12 cellular contexts compared by ENCODE assay signal in genomic region chr18:3466051-3466450, GRCh38.
DNase-seq lines count a peak whose midpoint lies in the region; ATAC-seq lines count a peak whose summit lies in the region.
"Had no signal": no experiment of that assay in that cellular context is flagged by ENCODE, and none has a peak within 500 bp of the region (broad histone marks: within the 10 kb centered on the region; RNA-seq: fewer than 3 reads in every experiment).

No MANE protein-coding gene starts in this region.

- DNase-seq in HCEC 1CT (peak; percentile 86), SW 1271 (lab: John Stamatoyannopoulos, UW) (peak; percentile 50), fibroblast of the conjunctiva (ENCODE audit: low read depth) (peak; percentile 65), NOMO-1 (lab: John Stamatoyannopoulos, UW; ENCODE audit: unreplicated experiment in 2 of 2) (no peak)
- DNase-seq: CD8-positive, alpha-beta T cell; NCI-H2227 treated with DMSO at 0.1 percent for 48 hours; spleen; substantia nigra had no signal

- no peaks in the 10 kb centered on the region for H3K27me3 ChIP-seq in ACC112 (ENCODE audit: insufficient read depth, low read length)
- H3K27me3 ChIP-seq: spleen had no signal

- ATAC-seq in activated CD4-positive, CD25-positive, alpha-beta regulatory T cell treated with anti-CD3 and anti-CD28 coated beads, Interleukin-2, amount 50 U/mL, for 24 hours = no peak
- no peak for ATAC-seq in HG02759 (IDR thresholded peaks at IDR 0.05; ENCODE audit: unreplicated experiment)
- no peak for ATAC-seq in GM21528 (IDR thresholded peaks at IDR 0.05; ENCODE audit: low FRiP score, unreplicated experiment)

- peak overlapping the region; percentile 57 for H2AFZ ChIP-seq in ACC112 (ENCODE audit: low read length, unreplicated experiment)

- peaks cover 22% of the 10 kb centered on the region for H3K4me1 ChIP-seq in ACC112 (ENCODE audit: control insufficient read depth, insufficient read depth, low read length, unreplicated experiment)

- no peaks in the 10 kb centered on the region for H3K79me2 ChIP-seq in ACC112 (ENCODE audit: control insufficient read depth, insufficient read depth, low read length, unreplicated experiment)

- peaks cover 7% of the 10 kb centered on the region for H3K36me3 ChIP-seq in ACC112 (ENCODE audit: insufficient read depth, low read length)

- H3K27ac ChIP-seq in ACC112 (ENCODE audit: low read depth, low read length) = peak overlapping the region; percentile 35; the same call in 1 of the 2 replicates

- peak overlapping the region; percentile 20; the same call in 1 of the 2 replicates for H3K4me3 ChIP-seq in ACC112 (ENCODE audit: low read depth, low read length)
- H3K4me3 ChIP-seq: spleen had no signal

Comparison
In these comparisons a context has a peak if more than half of its experiments do, and no peak if none do; other contexts are left out.
1. DNase-seq: peak in HCEC 1CT (single experiment), SW 1271 (2 of 2) and fibroblast of the conjunctiva (single experiment); none in NOMO-1 (0 of 2).